Comparison of ENCODE assay signal across 8 cellular contexts in the genomic region with DNA sequence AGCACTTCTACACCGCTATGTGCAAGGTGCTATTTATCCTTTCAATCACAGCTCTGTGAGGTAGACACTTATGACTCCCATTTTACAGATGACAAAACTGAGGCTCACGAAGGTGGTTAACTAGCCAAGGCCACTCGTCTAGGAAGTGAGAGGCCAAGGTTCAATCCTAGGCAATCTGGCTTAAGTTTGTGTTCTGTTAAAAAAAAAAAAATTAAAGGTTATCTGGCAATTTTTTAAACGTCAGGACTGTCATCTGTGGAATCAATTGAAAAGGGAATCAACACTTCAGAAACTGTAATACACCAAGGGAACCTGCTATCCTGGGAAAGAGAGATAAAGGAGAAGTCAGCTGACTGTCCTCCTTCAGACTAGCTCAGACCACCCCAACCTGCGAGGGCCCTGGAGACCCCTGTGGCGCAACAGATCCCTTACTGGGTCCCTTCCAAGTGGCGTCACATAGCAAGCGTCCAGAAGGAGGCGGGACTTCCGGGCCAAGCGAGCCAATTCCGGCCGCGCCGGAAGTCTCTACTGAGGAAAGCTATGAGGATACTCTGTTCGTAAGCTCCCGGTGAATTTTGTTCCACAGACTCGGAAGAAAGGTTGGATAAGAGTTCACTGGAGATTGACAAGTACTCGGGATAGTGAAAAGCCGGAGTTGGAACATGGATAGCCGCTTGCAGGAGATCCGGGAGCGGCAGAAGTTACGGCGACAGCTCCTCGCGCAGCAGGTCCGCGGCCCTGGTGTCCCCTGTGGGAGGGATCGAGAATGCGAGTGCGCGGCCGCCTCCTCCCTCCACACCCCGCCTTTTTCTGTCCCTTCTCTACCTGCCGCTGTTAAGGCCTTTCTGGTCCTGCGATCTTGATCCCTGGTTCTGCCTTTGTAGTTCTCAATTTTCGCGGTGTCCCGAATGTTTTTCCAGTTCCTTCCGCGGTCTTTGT. TPM values are rescaled to one million over a fixed set of nuclear protein-coding genes. Genes with fewer than 3 reads are reported as not detected.
A peak's percentile ranks its signal among the peaks of the same experiment; 100 is the strongest.
DNase-seq lines count a peak whose midpoint lies in the region; ATAC-seq lines count a peak whose summit lies in the region.

A gene (plus strand): TSS at position 520 of the 939 bp plus-strand sequence. CDS start 143 bp downstream, at position 663.

- H3K27me3 ChIP-seq in CD4-positive, alpha-beta memory T cell (ENCODE audit: insufficient read depth, low read length): no peaks in the 10 kb centered on the region
- no peaks in the 10 kb centered on the region for H3K27me3 ChIP-seq in effector memory CD4-positive, alpha-beta T cell (replicated peaks; ENCODE audit: control insufficient read depth, insufficient read depth, low read length, poor library complexity, severe bottlenecking)

- peaks cover 7 to 24% of the 10 kb centered on the region in 2 donors for H3K36me3 Mint-ChIP-seq in CD4-positive, alpha-beta memory T cell

- peak within 1 kb of the TSS; percentile 80 for H3K27ac ChIP-seq in CD4-positive, alpha-beta memory T cell (ENCODE audit: low read depth, low read length)
- H3K27ac ChIP-seq in effector memory CD4-positive, alpha-beta T cell (ENCODE audit: insufficient read depth, low read length, poor library complexity, severe bottlenecking): peak within 1 kb of the TSS; percentile 77

- CTCF ChIA-PET in CD4-positive, alpha-beta memory T cell (lab: Charles Lee; ENCODE audit: partially characterized antibody): interaction anchor here (0.5 to 1.5 kb wide), 6 partner anchors 9 to 943 kb away, joined by 3 to 6 read pairs (median 3); a partner anchor contains a TSS

- H3K27ac Mint-ChIP-seq in CD4-positive, alpha-beta memory T cell: peak within 1 kb of the TSS; percentile 85 to 99 (median 98)

- peak; percentile 99 for ATAC-seq in GM19438 (IDR thresholded peaks at IDR 0.05; ENCODE audit: low read depth, unreplicated experiment)
- ATAC-seq in HG03575 (IDR thresholded peaks at IDR 0.05; ENCODE audit: extremely low read depth, insufficient number of reproducible peaks, low FRiP score, unreplicated experiment): peak; percentile 97

- no peaks in the 10 kb centered on the region for H3K9me3 ChIP-seq in CD4-positive, alpha-beta memory T cell (ENCODE audit: control insufficient read depth in 1 of 2, low read length in 2 of 2)
- no peaks in the 10 kb centered on the region for H3K9me3 ChIP-seq in effector memory CD4-positive, alpha-beta T cell (ENCODE audit: control insufficient read depth, low read length)

- H3K4me1 Mint-ChIP-seq in CD4-positive, alpha-beta memory T cell: peaks cover 20 to 31% (median 25%) of the 10 kb centered on the region in 4 donors

- H3K36me3 ChIP-seq in CD4-positive, alpha-beta memory T cell (ENCODE audit: insufficient read depth, low read length): peaks cover 6% of the 10 kb centered on the region
- peaks cover 10% of the 10 kb centered on the region for H3K36me3 ChIP-seq in effector memory CD4-positive, alpha-beta T cell (ENCODE audit: control insufficient read depth, insufficient read depth, low read length)

- POLR2A ChIA-PET in CD4-positive, alpha-beta memory T cell (lab: Charles Lee; ENCODE audit: partially characterized antibody): interaction anchor here (0.6 to 2.6 kb wide), 11 partner anchors 10 to 615 kb away, joined by 3 to 7 read pairs (median 4); a partner anchor contains a TSS

- DNase-seq in CD4-positive, alpha-beta memory T cell: peak; percentile 83 to 87 (median 83)
- DNase-seq in NCI-H82 treated with DMSO at 0.1 percent for 48 hours (lab: John Stamatoyannopoulos, UW; ENCODE audit: unreplicated experiment) (peak; percentile 48), lung microvascular endothelial cell (ENCODE audit: low read depth in 2 of 2) (peak; percentile 92 to 93)
- peak; percentile 54 to 77 for DNase-seq in activated CD8-positive, alpha-beta memory T cell treated with anti-CD3 and anti-CD28 coated beads for 1 hour (ENCODE audit: extremely low read depth in 1 of 2, low read depth in 1 of 2)
- peak; percentile 60 to 78 (median 73) for DNase-seq in effector memory CD4-positive, alpha-beta T cell
- DNase-seq in stimulated activated CD4-positive, alpha-beta T cell treated with anti-CD3 and anti-CD28 coated beads, TNF-alpha, amount 100 ng/mL, for 48 hours (ENCODE audit: low read depth in 3 of 3): peak; percentile 75 to 86 (median 75)

- peaks cover 0 to 1% (median 0%) of the 10 kb centered on the region in 8 donors for H3K9me3 Mint-ChIP-seq in CD4-positive, alpha-beta memory T cell

- peak within 1 kb of the TSS; percentile 94 to 98 (median 97) for H3K4me3 Mint-ChIP-seq in CD4-positive, alpha-beta memory T cell

- H3K27me3 Mint-ChIP-seq in CD4-positive, alpha-beta memory T cell: no peaks in the 10 kb centered on the region

- intact Hi-C loops in CD4-positive, alpha-beta memory T cell (cut with micrococcal nuclease): loop anchor here (1.0 to 10.0 kb wide), 4 partner anchors 94 to 1381 kb away; a partner anchor contains a TSS

- peaks cover 27% of the 10 kb centered on the region for H3K4me1 ChIP-seq in CD4-positive, alpha-beta memory T cell (ENCODE audit: insufficient read depth, low read length)
- H3K4me1 ChIP-seq in effector memory CD4-positive, alpha-beta T cell (ENCODE audit: control insufficient read depth, insufficient read depth, low read length, poor library complexity, severe bottlenecking): peaks cover 8% of the 10 kb centered on the region

- peak within 1 kb of the TSS; percentile 60 to 87 for H3K4me3 ChIP-seq in CD4-positive, alpha-beta memory T cell (ENCODE audit: low read length in 2 of 2)
- peak within 1 kb of the TSS; percentile 81 for H3K4me3 ChIP-seq in effector memory CD4-positive, alpha-beta T cell (ENCODE audit: insufficient read depth, low read depth, low read length, poor library complexity, severe bottlenecking)

RNA-seq across cellular contexts. Expression of the gene that starts here (rescaled TPM):
- 10 to 100 TPM; 67.2 to 70.5 TPM for total RNA-seq in CD4-positive, alpha-beta memory T cell
- polyA plus RNA-seq in CD4-positive, alpha-beta memory T cell: 10 to 100 TPM; 23.6 to 50.8 TPM
- total RNA-seq in lung microvascular endothelial cell: 8.7 and 8.9 TPM in 2 replicates

Comparison
In these comparisons a context has a peak if more than half of its experiments do, and no peak if none do; other contexts are left out.
1. Peak in every context shown above with its lines: DNase-seq, ATAC-seq, H3K4me3 ChIP-seq and H3K27ac ChIP-seq.